ENCODE assay signal across 20 cellular contexts in genomic region chr6:134434019-134434949, GRCh38.
"Had no signal": no experiment of that assay in that cellular context is flagged by ENCODE, and none has a peak within 500 bp of the region (broad histone marks: within the 10 kb centered on the region; RNA-seq: fewer than 3 reads in every experiment).

No MANE protein-coding gene starts in this region.

- H3K4me3 Mint-ChIP-seq: activated naive CD8-positive, alpha-beta T cell treated with anti-CD3 and anti-CD28 coated beads for 36 hours; brain; memory B cell; nephron progenitor cell had no signal

- H3K27ac ChIP-seq: right atrium auricular region, transverse colon had no signal

- H3K4me3 ChIP-seq: right atrium auricular region, skin epidermis, transverse colon had no signal

- ATAC-seq: left ventricle myocardium superior had no signal

- H3K9me3 Mint-ChIP-seq: activated naive CD8-positive, alpha-beta T cell treated with anti-CD3 and anti-CD28 coated beads for 36 hours; activated T-helper 2 cell treated with anti-CD3 and anti-CD28 coated beads, Interferon-gamma antibody, Interleukin-2, Interleukin-4, amounts not matched to agents 10 μg/mL and 5 μg/mL and 100 μg/mL, durations not matched to agents 14 hours and 24 hours and 36 hours; brain; memory B cell; nephron progenitor cell had no signal

- H3K9me3 ChIP-seq: right atrium auricular region, transverse colon had no signal

- DNase-seq: activated CD4-positive, CD25-positive, alpha-beta regulatory T cell treated with anti-CD3 and anti-CD28 coated beads, Interleukin-2, amount 50 U/mL, for 72 hours; activated CD8-positive, alpha-beta memory T cell treated with anti-CD3 and anti-CD28 coated beads for 24 hours; activated naive CD8-positive, alpha-beta T cell treated with anti-CD3 and anti-CD28 coated beads for 36 hours; amygdala; cerebellar nuclear complex; effector memory CD4-positive, alpha-beta T cell; kidney glomerular epithelial cell; left ventricle myocardium superior; nephron progenitor cell; occipital lobe; stimulated activated CD4-positive, alpha-beta T cell treated with anti-CD3 and anti-CD28 coated beads, Interleukin-15, amount 100 ng/mL, for 24 hours; stimulated activated CD4-positive, alpha-beta T cell treated with anti-CD3 and anti-CD28 coated beads, Interleukin-4, amount 100 ng/mL, for 1 hour; T1000; transverse colon had no signal

- H3K27me3 Mint-ChIP-seq: activated naive CD8-positive, alpha-beta T cell treated with anti-CD3 and anti-CD28 coated beads for 36 hours; memory B cell; progenitor cell of endocrine pancreas had no signal

- H3K36me3 ChIP-seq: right atrium auricular region, transverse colon had no signal

- H3K27ac Mint-ChIP-seq: activated naive CD8-positive, alpha-beta T cell treated with anti-CD3 and anti-CD28 coated beads for 36 hours; brain; memory B cell; nephron progenitor cell; progenitor cell of endocrine pancreas had no signal

- H3K27me3 ChIP-seq: right atrium auricular region, transverse colon had no signal

- H3K36me3 Mint-ChIP-seq: activated naive CD8-positive, alpha-beta T cell treated with anti-CD3 and anti-CD28 coated beads for 36 hours; brain; memory B cell had no signal
